10 cellular contexts compared by ENCODE assay signal in the genomic region with DNA sequence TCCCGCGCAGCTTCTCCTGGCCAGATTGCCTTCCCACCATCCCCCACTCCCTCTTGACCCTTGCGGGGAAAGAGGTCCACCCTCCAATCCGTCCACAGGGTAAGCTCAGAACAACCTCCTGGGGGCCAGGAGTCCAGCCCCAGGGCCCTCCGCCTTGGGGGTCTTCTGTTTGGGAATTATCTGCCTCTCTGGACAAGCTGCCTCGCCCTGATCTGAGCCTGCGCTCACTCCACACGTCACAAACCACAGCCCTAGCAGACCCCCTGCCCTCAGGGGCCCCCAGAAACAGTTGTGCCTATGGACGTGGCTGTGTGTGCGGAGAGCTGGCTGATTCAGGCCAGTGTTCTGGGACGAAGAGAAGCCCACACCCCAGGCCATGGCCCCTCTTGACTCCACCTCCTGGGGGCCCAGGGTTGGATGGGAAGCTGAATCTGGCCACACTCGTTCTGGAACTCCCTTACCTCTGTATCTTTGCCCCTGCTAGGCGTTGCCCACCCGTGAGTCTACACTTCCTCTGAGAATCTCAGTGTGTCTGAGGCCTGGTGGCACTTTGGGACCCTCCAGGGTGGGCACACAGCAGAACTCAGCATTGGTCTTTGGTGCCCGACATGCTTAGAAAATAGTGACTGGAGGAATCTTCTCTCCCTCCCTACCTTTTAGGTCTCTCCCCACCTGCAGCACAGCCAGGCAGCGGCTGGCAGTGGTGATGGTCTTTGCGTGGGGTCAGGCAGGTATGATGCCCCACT.
DNase-seq lines count a peak whose midpoint lies in the region; ATAC-seq, FAIRE-seq and TF ChIP-seq lines count a peak whose summit lies in the region.
"Had no signal": no experiment of that assay in that cellular context is flagged by ENCODE, and none has a peak within 500 bp of the region (broad histone marks: within the 10 kb centered on the region; RNA-seq: fewer than 3 reads in every experiment).

No MANE protein-coding gene starts in this region.

- H3K27ac ChIP-seq in esophagus muscularis mucosa (replicated peaks in 1 of 4) (peak overlapping the region; percentile 37 to 73 (median 64)), PC-3 (ENCODE audit: low read length) (no peak overlapping the region)

- H3K9me3 Mint-ChIP-seq in WTC11, result no peaks in the 10 kb centered on the region
- no peaks in the 10 kb centered on the region for H3K9me3 Mint-ChIP-seq in osteocyte (ENCODE audit: unreplicated experiment)
- H3K9me3 Mint-ChIP-seq: activated naive CD4-positive, alpha-beta T cell treated with anti-CD3 and anti-CD28 coated beads, Interleukin-2, amount 50 U/mL, for 72 hours had no signal

- peaks cover 57% of the 10 kb centered on the region for H3K27me3 Mint-ChIP-seq in WTC11 (ENCODE audit: low read depth)
- peaks cover 8% of the 10 kb centered on the region for H3K27me3 Mint-ChIP-seq in osteocyte (ENCODE audit: unreplicated experiment)

- no peaks in the 10 kb centered on the region for H3K79me2 ChIP-seq in PC-3 (ENCODE audit: low read length)

- CTCF ChIA-PET in WTC11 (lab: Charles Lee) (interaction anchor here (0.8 kb wide), 1 partner anchor 8 kb away, joined by 3 read pairs; no protein-coding TSS in a partner anchor), PC-3 (lab: Charles Lee) (no interaction called here)

- H3K4me3 Mint-ChIP-seq in WTC11 (peak overlapping the region; percentile 65), osteocyte (ENCODE audit: unreplicated experiment) (peak overlapping the region; percentile 70)

- H3K4me1 ChIP-seq in esophagus muscularis mucosa, result peaks cover 48 to 55% (median 52%) of the 10 kb centered on the region in 4 donors
- H3K4me1 ChIP-seq in PC-3 (ENCODE audit: insufficient read depth, low read length), result peaks cover 7% of the 10 kb centered on the region; the same call in 1 of the 2 replicates

- peak; percentile 23 for FAIRE-seq in GM12891 (lab: Jason Lieb, UNC)

- DNase-seq in GM12891 (ENCODE audit: insufficient read length, low spot score) (no peak), WTC11 (ENCODE audit: low spot score) (no peak), esophagus muscularis mucosa (ENCODE audit: extremely low spot score) (no peak), osteocyte (ENCODE audit: extremely low spot score, unreplicated experiment) (no peak), SHP77 (lab: John Stamatoyannopoulos, UW) (no peak), PC-3 (no peak)
- DNase-seq: IMR-90 had no signal

- TF ChIP-seq EP300 in esophagus muscularis mucosa (IDR thresholded peaks at IDR 0.05), result no peak

- H3K4me1 Mint-ChIP-seq in WTC11, result peaks cover 25% of the 10 kb centered on the region
- peaks cover 29% of the 10 kb centered on the region for H3K4me1 Mint-ChIP-seq in osteocyte (ENCODE audit: unreplicated experiment)

- intact Hi-C loops in esophagus muscularis mucosa (cut with DNase I), result no loop called here
- intact Hi-C loops in PC-3 (cut with micrococcal nuclease), result no loop called here

- H3K36me3 ChIP-seq in esophagus muscularis mucosa (peaks cover 40 to 46% (median 43%) of the 10 kb centered on the region in 4 donors), PC-3 (ENCODE audit: low read depth, low read length) (no peaks in the 10 kb centered on the region)

- no peak for ATAC-seq in WTC11
- no peak for ATAC-seq in HG03469 (IDR thresholded peaks at IDR 0.05; ENCODE audit: unreplicated experiment)
- ATAC-seq in HG02798 (IDR thresholded peaks at IDR 0.05; ENCODE audit: poor library complexity, unreplicated experiment), result no peak
- no peak for ATAC-seq in PC-3

- H3K4me2 ChIP-seq in PC-3 (ENCODE audit: low read length), result no peak overlapping the region

- H3K36me3 Mint-ChIP-seq in WTC11, result no peaks in the 10 kb centered on the region
- peaks cover 14% of the 10 kb centered on the region for H3K36me3 Mint-ChIP-seq in osteocyte (ENCODE audit: unreplicated experiment)
- H3K36me3 Mint-ChIP-seq: activated naive CD4-positive, alpha-beta T cell treated with anti-CD3 and anti-CD28 coated beads, Interleukin-2, amount 50 U/mL, for 72 hours had no signal

- H2AFZ ChIP-seq in PC-3 (ENCODE audit: low read length), result no peak overlapping the region

- H3K27ac Mint-ChIP-seq in WTC11 (no peak overlapping the region), osteocyte (ENCODE audit: unreplicated experiment) (no peak overlapping the region)
- H3K27ac Mint-ChIP-seq: activated naive CD4-positive, alpha-beta T cell treated with anti-CD3 and anti-CD28 coated beads, Interleukin-2, amount 50 U/mL, for 72 hours had no signal

- H4K20me1 ChIP-seq in PC-3 (ENCODE audit: low read length), result no peaks in the 10 kb centered on the region

- no peak for TF ChIP-seq CTCF in WTC11 (IDR thresholded peaks at IDR 0.05)
- no peak for TF ChIP-seq CTCF in esophagus muscularis mucosa (IDR thresholded peaks at IDR 0.05)
- no peak for TF ChIP-seq CTCF in osteocyte (IDR thresholded peaks at IDR 0.05)
- no peak for TF ChIP-seq CTCF in PC-3 (conservative IDR thresholded peaks at IDR 0.05; ENCODE audit: low read depth, low read length)

- TF ChIP-seq POLR2A in GM12891 (IDR thresholded peaks at IDR 0.05; ENCODE audit: low read depth, low read length) (no peak), esophagus muscularis mucosa (IDR thresholded peaks at IDR 0.05; ENCODE audit: low read depth) (no peak)

- H3K9me3 ChIP-seq in esophagus muscularis mucosa (no peaks in the 10 kb centered on the region), PC-3 (ENCODE audit: low read length) (no peaks in the 10 kb centered on the region)

- BruUV-seq in PC-3 (replicated peaks; lab: Mats Ljungman, UMichigan), result no TSS peak

- WGBS in esophagus muscularis mucosa, result 70% methylated on average over 12 of the region's 17 CpGs

- H3F3A ChIP-seq in PC-3 (ENCODE audit: low read length, unreplicated experiment), result no peaks in the 10 kb centered on the region

- H3K9ac ChIP-seq in PC-3 (ENCODE audit: low read length), result no peak overlapping the region

- H3K27me3 ChIP-seq in esophagus muscularis mucosa (peaks cover 0 to 98% (median 35%) of the 10 kb centered on the region in 4 donors), PC-3 (ENCODE audit: low read length) (no peaks in the 10 kb centered on the region)

- POLR2A ChIA-PET in WTC11 (lab: Charles Lee), result interaction anchor here (0.6 kb wide), 1 partner anchor 275 kb away, joined by 3 read pairs; the partner anchor contains the start of gene CEP95
- POLR2A ChIA-PET in PC-3 (lab: Charles Lee; ENCODE audit: unreplicated experiment), result no interaction called here

- no peaks in the 10 kb centered on the region for H3K9me2 ChIP-seq in PC-3 (replicated peaks; ENCODE audit: low read length)

- H3K4me3 ChIP-seq in esophagus muscularis mucosa (peak overlapping the region; percentile 50 to 62 (median 52)), PC-3 (ENCODE audit: low read length) (no peak overlapping the region)

TF ChIP-seq in GM12891, 5 proteins besides CTCF, POLR2A, EP300 and RAD21:
- TF ChIP-seq POU2F2 (IDR thresholded peaks at IDR 0.05; ENCODE audit: low read depth, low read length) (no peak), POLR2AphosphoS5 (IDR thresholded peaks at IDR 0.05; ENCODE audit: low read depth, low read length) (no peak), TAF1 (IDR thresholded peaks at IDR 0.05; ENCODE audit: low read depth, low read length) (no peak), PAX5 (IDR thresholded peaks at IDR 0.05; ENCODE audit: insufficient read depth, low read length, severe bottlenecking) (no peak), SPI1 (IDR thresholded peaks at IDR 0.05; ENCODE audit: low read depth, low read length) (no peak)

TF ChIP-seq in WTC11, 78 proteins besides CTCF, POLR2A, EP300 and RAD21:
- no peak for TF ChIP-seq OVOL2 (CRISPR knock-in tag; IDR thresholded peaks at IDR 0.05; ENCODE audit: borderline replicate concordance)
- no peak for TF ChIP-seq CBFB (CRISPR knock-in tag; IDR thresholded peaks at IDR 0.05; ENCODE audit: low read depth)
- no peak for TF ChIP-seq ZNF219 (CRISPR knock-in tag; IDR thresholded peaks at IDR 0.05; ENCODE audit: borderline replicate concordance)
- TF ChIP-seq SP1 (CRISPR knock-in tag; conservative IDR thresholded peaks at IDR 0.05), result no peak
- no peak for TF ChIP-seq SMAD4 (CRISPR knock-in tag; IDR thresholded peaks at IDR 0.05)
- TF ChIP-seq ETV6 (CRISPR knock-in tag; IDR thresholded peaks at IDR 0.05), result no peak
